In genomic region chr16:66342294-66342900, GRCh38 we compare ENCODE assay signal across 10 cellular contexts. TPM values are rescaled to one million over a fixed set of nuclear protein-coding genes. Genes with fewer than 3 reads are reported as not detected.
A peak's percentile ranks its signal among the peaks of the same experiment; 100 is the strongest.
DNase-seq lines count a peak whose midpoint lies in the region; ATAC-seq, FAIRE-seq and TF ChIP-seq lines count a peak whose summit lies in the region.
"Had no signal": no experiment of that assay in that cellular context is flagged by ENCODE, and none has a peak within 500 bp of the region (broad histone marks: within the 10 kb centered on the region; RNA-seq: fewer than 3 reads in every experiment).

No MANE protein-coding gene starts in this region.

- 77% methylated on average over 5 of the region's 9 CpGs; no CpG with 5 or more reads in 1 of the 2 experiments for WGBS in H1 (ENCODE audit: extremely low coverage in 1 of 2, insufficient coverage in 1 of 2, insufficient read length in 1 of 2, insufficient replicate concordance in 2 of 2, low coverage in 1 of 2, low lambda C conversion rate in 2 of 2, missing lambda C conversion rate in 1 of 2), 2 experiments
- 61 to 65% (median 64%) methylated on average over 9 of the region's 9 CpGs for WGBS in spleen, 5 donors

- intact Hi-C loops in spleen (cut with DNase I; ENCODE audit: low total_unique reads) = no loop called here
- intact Hi-C loops in vagina (cut with DNase I) = no loop called here

- no peak overlapping the region for H3K27ac ChIP-seq in H1 (ENCODE audit: low read depth, low read length)
- H3K27ac ChIP-seq in spleen = no peak overlapping the region
- no peak overlapping the region for H3K27ac ChIP-seq in vagina

- no peak overlapping the region for H2BK12ac ChIP-seq in H1 (ENCODE audit: low read depth, low read length)

- TF ChIP-seq POLR2A in H1 (IDR thresholded peaks at IDR 0.05; ENCODE audit: control extremely low read depth in 1 of 2, low read depth in 2 of 2, low read length in 2 of 2) = no peak
- TF ChIP-seq POLR2A in spleen (IDR thresholded peaks at IDR 0.05) = no peak
- TF ChIP-seq POLR2A in vagina (IDR thresholded peaks at IDR 0.05) = no peak

- no peak overlapping the region for H4K91ac ChIP-seq in H1 (replicated peaks; ENCODE audit: insufficient read length, low read length)

- H3K18ac ChIP-seq in H1 (ENCODE audit: extremely low read depth, low read length) = no peak overlapping the region

- no peaks in the 10 kb centered on the region for H3K23me2 ChIP-seq in H1 (ENCODE audit: low read depth, low read length)

- no peak overlapping the region for H3K4ac ChIP-seq in H1 (replicated peaks; ENCODE audit: insufficient read length, low read depth, low read length)

- no peaks in the 10 kb centered on the region for H4K20me1 ChIP-seq in H1 (replicated peaks in 1 of 2; ENCODE audit: control insufficient read depth in 1 of 2, insufficient read depth in 2 of 2, low read length in 2 of 2)

- FAIRE-seq in H1 (lab: Jason Lieb, UNC) = no peak
- FAIRE-seq: TTC549 had no signal

- no peak overlapping the region for H4K5ac ChIP-seq in H1 (ENCODE audit: insufficient read length, low read depth, low read length)

- H2BK120ac ChIP-seq in H1 (replicated peaks; ENCODE audit: low read depth, low read length) = no peak overlapping the region

- H3K4me3 ChIP-seq in H1 (ENCODE audit: extremely low read depth in 1 of 4, insufficient read depth in 2 of 4, low read depth in 3 of 4, low read length in 4 of 4) (no peak overlapping the region), spleen (no peak overlapping the region), vagina (no peak overlapping the region)

- no peak overlapping the region for H2AK5ac ChIP-seq in H1 (ENCODE audit: low read depth, low read length)

- no peak overlapping the region for H4K8ac ChIP-seq in H1 (ENCODE audit: extremely low read depth, insufficient read depth, low read length)

- no peaks in the 10 kb centered on the region for H3K79me1 ChIP-seq in H1 (ENCODE audit: low read depth, low read length)

- TF ChIP-seq CTCF in H1 (IDR thresholded peaks at IDR 0.05; ENCODE audit: control extremely low read depth in 1 of 3, insufficient read depth in 1 of 3, low read depth in 1 of 3, low read length in 3 of 3) (peak; percentile 79 to 92 (median 87)), spleen (IDR thresholded peaks at IDR 0.05 in 8 of 11, conservative IDR thresholded peaks at IDR 0.05 in 3 of 11) (peak in 7 of 11 experiments; percentile 19 to 64 (median 55)), vagina (IDR thresholded peaks at IDR 0.05) (peak in 1 of 3 experiments; percentile 8)

- H3K56ac ChIP-seq in H1 (replicated peaks; ENCODE audit: insufficient read length, low read depth, low read length) = no peak overlapping the region

- H3K23ac ChIP-seq in H1 (ENCODE audit: insufficient read length) = no peak overlapping the region

- no peak overlapping the region for H2AFZ ChIP-seq in H1 (ENCODE audit: low read length)

- H3K9me3 ChIP-seq in H1 (ENCODE audit: insufficient read depth in 2 of 2, low read depth in 1 of 2, low read length in 1 of 2) (peaks cover 8% of the 10 kb centered on the region in 2 experiments), spleen (no peaks in the 10 kb centered on the region), vagina (no peaks in the 10 kb centered on the region)

- no peak overlapping the region for H3K14ac ChIP-seq in H1 (ENCODE audit: insufficient read length)

- H3K4me2 ChIP-seq in H1 (ENCODE audit: insufficient read depth in 1 of 2, low read depth in 2 of 2, low read length in 2 of 2) = no peak overlapping the region

- CTCF ChIA-PET in H1 (lab: Charles Lee; ENCODE audit: partially characterized antibody) = interaction anchor here (0.5 to 13.5 kb wide), 37 partner anchors 13 to 1329 kb away, joined by 3 to 271 read pairs (median 4); partner anchors contain the start of gene CDH5

- H3K79me2 ChIP-seq in H1 (ENCODE audit: control insufficient read depth in 1 of 2, insufficient read depth in 2 of 2, low read length in 2 of 2) = no peaks in the 10 kb centered on the region

- H3K36me3 ChIP-seq in H1 (ENCODE audit: control insufficient read depth in 2 of 4, insufficient read depth in 4 of 4, low read length in 3 of 4) = no peaks in the 10 kb centered on the region
- no peaks in the 10 kb centered on the region for H3K36me3 ChIP-seq in spleen
- H3K36me3 ChIP-seq in vagina = no peaks in the 10 kb centered on the region

- no peak for TF ChIP-seq EP300 in H1 (IDR thresholded peaks at IDR 0.05; ENCODE audit: borderline replicate concordance in 1 of 2, low read depth in 2 of 2, low read length in 2 of 2)

- peak; percentile 36 to 48; a peak in 3 of 4 replicates for TF ChIP-seq RAD21 in H1 (IDR thresholded peaks at IDR 0.05 in 1 of 2, conservative IDR thresholded peaks at IDR 0.05 in 1 of 2; ENCODE audit: low read depth in 2 of 2, low read length in 2 of 2)

- H2BK5ac ChIP-seq in H1 (ENCODE audit: low read depth, low read length) = no peak overlapping the region

- POLR2A ChIA-PET in H1 (lab: Charles Lee; ENCODE audit: partially characterized antibody) = interaction anchor here (1.2 kb wide), 1 partner anchor 16 kb away, joined by 4 read pairs; no protein-coding TSS in a partner anchor

- H3K9ac ChIP-seq in H1 (replicated peaks in 1 of 4; ENCODE audit: extremely low read depth in 1 of 4, low read depth in 3 of 4, low read length in 3 of 4) = no peak overlapping the region

- no peak for ATAC-seq in GM19397 (IDR thresholded peaks at IDR 0.05; ENCODE audit: unreplicated experiment)

- H2BK20ac ChIP-seq in H1 (ENCODE audit: low read length) = no peak overlapping the region

- H3K4me1 ChIP-seq in H1 (replicated peaks in 1 of 4; ENCODE audit: control insufficient read depth in 3 of 4, insufficient read depth in 4 of 4, low read length in 3 of 4) (peaks cover 0 to 6% (median under 1%) of the 10 kb centered on the region in 4 experiments; a peak in 2 of 7 replicates), spleen (no peaks in the 10 kb centered on the region), vagina (no peaks in the 10 kb centered on the region)

- peak; percentile 46 for DNase-seq in activated CD4-positive, alpha-beta T cell treated with anti-CD3 and anti-CD28 coated beads for 48 hours
- DNase-seq in activated CD4-positive, alpha-beta T cell treated with anti-CD3 and anti-CD28 coated beads, Interleukin-2, amount 50 U/mL, for 4 hours = no peak
- peak; percentile 11 for DNase-seq in NCI-H69 (lab: John Stamatoyannopoulos, UW)
- peak; percentile 39 to 86 for DNase-seq in H1 (ENCODE audit: low read depth in 1 of 2, low spot score in 2 of 2)
- peak; percentile 67 for DNase-seq in spleen
- DNase-seq in cerebellum (ENCODE audit: low spot score) = no peak
- no peak for DNase-seq in vagina (ENCODE audit: extremely low spot score in 2 of 2)
- DNase-seq: naive B cell had no signal

- H3K27me3 ChIP-seq in H1 (replicated peaks in 1 of 4; ENCODE audit: control insufficient read depth in 3 of 4, extremely low read depth in 1 of 4, insufficient read depth in 3 of 4, low read length in 3 of 4) (no peaks in the 10 kb centered on the region), spleen (replicated peaks in 1 of 7) (peaks cover 0 to 39% (median 0%) of the 10 kb centered on the region in 7 donors), vagina (no peaks in the 10 kb centered on the region)

- H2BK15ac ChIP-seq in H1 (ENCODE audit: low read length) = no peak overlapping the region

TF ChIP-seq in H1, 55 proteins besides CTCF, POLR2A, EP300 and RAD21:
- TF ChIP-seq TAF1 (IDR thresholded peaks at IDR 0.05; ENCODE audit: low read depth, low read length) (no peak), CHD1 (IDR thresholded peaks at IDR 0.05; ENCODE audit: low read depth, low read length) (no peak), TBP (IDR thresholded peaks at IDR 0.05; ENCODE audit: low read depth, low read length) (no peak), POLR2AphosphoS5 (IDR thresholded peaks at IDR 0.05; ENCODE audit: low read depth, low read length) (no peak), KDM5A (IDR thresholded peaks at IDR 0.05; ENCODE audit: low read length) (no peak), PHF8 (conservative IDR thresholded peaks at IDR 0.05; ENCODE audit: low read depth, low read length) (no peak), CEBPB (IDR thresholded peaks at IDR 0.05; ENCODE audit: low read depth, low read length) (no peak), ATF3 (IDR thresholded peaks at IDR 0.05; ENCODE audit: insufficient read depth, low read depth, low read length) (no peak), MAX (IDR thresholded peaks at IDR 0.05) (no peak), SP2 (IDR thresholded peaks at IDR 0.05; ENCODE audit: low read length) (no peak), SIN3A (conservative IDR thresholded peaks at IDR 0.05 in 1 of 2, IDR thresholded peaks at IDR 0.05 in 1 of 2; ENCODE audit: low read depth in 1 of 2, low read length in 2 of 2) (no peak), NANOG (IDR thresholded peaks at IDR 0.05; ENCODE audit: insufficient read depth, low read depth, low read length, poor library complexity, severe bottlenecking) (no peak), POU5F1 (IDR thresholded peaks at IDR 0.05; ENCODE audit: low read depth, low read length) (no peak), RXRA (IDR thresholded peaks at IDR 0.05; ENCODE audit: insufficient read depth, low read depth, low read length) (no peak), JUND (IDR thresholded peaks at IDR 0.05; ENCODE audit: low read length) (no peak), SIX5 (IDR thresholded peaks at IDR 0.05; ENCODE audit: low read depth, low read length) (no peak), GTF2F1 (IDR thresholded peaks at IDR 0.05; ENCODE audit: borderline replicate concordance, low read depth, low read length) (no peak), SUZ12 (IDR thresholded peaks at IDR 0.05; ENCODE audit: low read length) (no peak)
TF ChIP-seq in H1: peak in this region for 0.

RNA-seq across cellular contexts. Expression of gene CDH5, which starts 24.1 kb away (rescaled TPM):
- 0.32 and 0.59 TPM in 2 replicates for total RNA-seq in H1 (2021; fragmentation: NEBNext Ultra II Directional; extraction: Animal tissue kit (Norgen Biotek cat#: 25700))
- polyA plus RNA-seq in H1 (2011; rRNA removed) (0.20 and 0.32 TPM in 2 replicates), spleen (10 to 100 TPM in 1 of 3 donors, 1 to 10 TPM in 2; 6.7 to 12.6 (median 8.9) TPM)
- 0.23 TPM for polyA plus RNA-seq in H1 (2011; cell fraction: cytosol; rRNA removed)
- 0.50 TPM for polyA plus RNA-seq in H1 (2011; cell fraction: nucleus; rRNA removed)
- polyA plus RNA-seq in H1 (2012, experiment 1 of 2) = 0.18 to 0.35 TPM (median 0.30 TPM) in 4 replicates
- 0.16 TPM for polyA plus RNA-seq in H1 (2012, experiment 2 of 2)
- 0.97 TPM for polyA plus RNA-seq in H1 (2013, experiment 1 of 2)
- polyA plus RNA-seq in H1 (2013, experiment 2 of 2) = 0.88 TPM
- 0.27 and 0.69 TPM in 2 replicates for polyA minus RNA-seq in H1 (2011; rRNA and poly(A)+ RNA removed)
- polyA minus RNA-seq in H1 (2011; cell fraction: cytosol; rRNA and poly(A)+ RNA removed) = not detected
- polyA minus RNA-seq in H1 (2011; cell fraction: nucleus; rRNA and poly(A)+ RNA removed) = not detected
- total RNA-seq in spleen (10 to 100 TPM; 33.2 to 62.7 (median 46.6) TPM), cerebellum (13.4 TPM), vagina (38.3 TPM)

Comparison
In these comparisons a context has a peak if more than half of its experiments do, and no peak if none do; other contexts are left out.
1. DNase-seq: peak in activated CD4-positive, alpha-beta T cell treated with anti-CD3 and anti-CD28 coated beads for 48 hours (single experiment), NCI-H69 (single experiment), H1 (2 of 2) and spleen (single experiment); none in activated CD4-positive, alpha-beta T cell treated with anti-CD3 and anti-CD28 coated beads, Interleukin-2, amount 50 U/mL, for 4 hours (0 of 2), cerebellum (single experiment) and vagina (0 of 2).